In the genomic region with DNA sequence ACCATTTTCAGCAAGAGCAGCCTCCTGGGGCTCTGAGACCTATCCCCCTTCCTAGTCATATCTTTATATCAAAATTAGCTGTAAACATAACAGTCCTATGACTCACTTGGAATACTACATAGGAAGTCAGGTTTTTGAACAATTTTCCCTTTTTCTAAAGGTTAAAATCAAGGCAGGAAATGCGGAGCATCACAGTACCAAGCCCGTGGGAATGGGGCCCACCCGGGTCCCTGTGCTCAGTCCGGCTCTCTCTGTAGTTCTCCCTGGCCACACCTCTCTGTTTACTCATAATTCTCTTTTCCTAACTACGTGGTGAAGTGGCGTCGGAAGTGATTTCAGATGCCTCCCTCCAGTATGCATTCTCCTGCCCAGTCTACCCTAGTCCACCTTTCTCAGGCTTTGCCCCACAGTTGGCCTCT, we compare ENCODE assay signal across 9 cellular contexts.
DNase-seq lines count a peak whose midpoint lies in the region; ATAC-seq, FAIRE-seq and TF ChIP-seq lines count a peak whose summit lies in the region.
"Had no signal": no experiment of that assay in that cellular context is flagged by ENCODE, and none has a peak within 500 bp of the region (broad histone marks: within the 10 kb centered on the region; RNA-seq: fewer than 3 reads in every experiment).

No MANE protein-coding gene starts in this region.

- TF ChIP-seq CTCF in DOHH2 (IDR thresholded peaks at IDR 0.05; ENCODE audit: low read depth, low read length, poor library complexity, severe bottlenecking) (no peak), OCI-LY7 (conservative IDR thresholded peaks at IDR 0.05; ENCODE audit: low read length) (no peak), endothelial cell of umbilical vein (IDR thresholded peaks at IDR 0.05; ENCODE audit: extremely low read depth in 1 of 2, insufficient read depth in 1 of 2, low read depth in 1 of 2, low read length in 2 of 2) (no peak), gastrocnemius medialis (IDR thresholded peaks at IDR 0.05 in 4 of 5, conservative IDR thresholded peaks at IDR 0.05 in 1 of 5) (no peak), GM20000 (IDR thresholded peaks at IDR 0.05; ENCODE audit: extremely low read depth, missing control alignments) (no peak)

- H3F3A ChIP-seq in DOHH2 (ENCODE audit: control insufficient read depth, insufficient read depth) = peaks cover under 1% of the 10 kb centered on the region; the same call in 1 of the 2 replicates

- BruUV-seq in OCI-LY7 (replicated peaks; lab: Mats Ljungman, UMichigan) = no TSS peak
- BruUV-seq in endothelial cell of umbilical vein (replicated peaks; lab: Mats Ljungman, UMichigan) = no TSS peak

- no peak overlapping the region for H3K27ac ChIP-seq in DOHH2 (ENCODE audit: low read depth, low read length)
- no peak overlapping the region for H3K27ac ChIP-seq in OCI-LY7 (ENCODE audit: low read depth, low read length, poor library complexity, severe bottlenecking)
- H3K27ac ChIP-seq in endothelial cell of umbilical vein (ENCODE audit: insufficient read depth, low read depth, low read length) = peak overlapping the region; percentile 79
- peak overlapping the region; percentile 64 to 81 (median 68) for H3K27ac ChIP-seq in gastrocnemius medialis

- FAIRE-seq in endothelial cell of umbilical vein (lab: Jason Lieb, UNC) = peak; percentile 69

- intact Hi-C loops in OCI-LY7 (cut with micrococcal nuclease; ENCODE audit: unreplicated experiment) = no loop called here
- intact Hi-C loops in endothelial cell of umbilical vein (cut with micrococcal nuclease) = loop anchor here (2.0 to 5.0 kb wide), 3 partner anchors 61 to 165 kb away; no protein-coding TSS in a partner anchor
- intact Hi-C loops in gastrocnemius medialis (cut with DNase I; ENCODE audit: low total_unique reads) = no loop called here

- CTCF ChIA-PET in OCI-LY7 (lab: Charles Lee; ENCODE audit: unreplicated experiment) (no interaction called here), endothelial cell of umbilical vein (lab: Charles Lee) (interaction anchor here (1.4 kb wide), 1 partner anchor 21 kb away, joined by 3 read pairs; no protein-coding TSS in a partner anchor)

- TF ChIP-seq POLR2A in endothelial cell of umbilical vein (IDR thresholded peaks at IDR 0.05; ENCODE audit: low read depth, low read length) = no peak
- no peak for TF ChIP-seq POLR2A in gastrocnemius medialis (IDR thresholded peaks at IDR 0.05)

- no peak for DNase-seq in OCI-LY7 (ENCODE audit: low spot score)
- peak; percentile 57 for DNase-seq in endothelial cell of umbilical vein (ENCODE audit: low read depth, low spot score)
- no peak for DNase-seq in gastrocnemius medialis
- DNase-seq in glomerular visceral epithelial cell (ENCODE audit: extremely low spot score) = no peak
- DNase-seq in KBM-7 = no peak
- no peak for DNase-seq in GM20000 (ENCODE audit: low spot score)
- no peak for DNase-seq in mesenteric fat pad (ENCODE audit: low spot score)
- DNase-seq: activated T-cell treated with anti-CD3 and anti-CD28 coated beads, Interleukin-2, amount 50 U/mL, for 24 hours had no signal

- peak overlapping the region; percentile 55 for H3K4me2 ChIP-seq in DOHH2 (ENCODE audit: low read length)
- H3K4me2 ChIP-seq in OCI-LY7 (ENCODE audit: low read length) = no peak overlapping the region
- H3K4me2 ChIP-seq in endothelial cell of umbilical vein (ENCODE audit: insufficient read depth, low read length) = peak overlapping the region; percentile 37

- ATAC-seq in gastrocnemius medialis = no peak

- H3K4me1 ChIP-seq in DOHH2 (ENCODE audit: control insufficient read depth, low read length) (peaks cover 41% of the 10 kb centered on the region), OCI-LY7 (ENCODE audit: insufficient read depth, low read length, poor library complexity, severe bottlenecking) (peaks cover 17% of the 10 kb centered on the region), endothelial cell of umbilical vein (ENCODE audit: control insufficient read depth, extremely low read depth, insufficient read depth, low read length) (peaks cover 68% of the 10 kb centered on the region), gastrocnemius medialis (peaks cover 34 to 37% of the 10 kb centered on the region in 2 donors)

- in situ Hi-C loops in gastrocnemius medialis (cut with MboI; ENCODE audit: low sequenced_read_pairs in 4 of 4) = no loop called here
- in situ Hi-C loops in KBM-7 (cut with MboI; ENCODE audit: low pct_unique_long_range_greater_than_20kb, low sequenced_read_pairs) = no loop called here

- H3K79me2 ChIP-seq in DOHH2 (ENCODE audit: control insufficient read depth, low read length) (no peaks in the 10 kb centered on the region), OCI-LY7 (ENCODE audit: insufficient read depth, low read depth, low read length) (no peaks in the 10 kb centered on the region), endothelial cell of umbilical vein (ENCODE audit: control insufficient read depth, insufficient read depth, low read length) (no peaks in the 10 kb centered on the region)

- H3K9me1 ChIP-seq in endothelial cell of umbilical vein (replicated peaks; ENCODE audit: control insufficient read depth, extremely low read depth, insufficient read depth, low read length) = no peaks in the 10 kb centered on the region

- no peaks in the 10 kb centered on the region for H3K36me3 ChIP-seq in DOHH2 (ENCODE audit: control insufficient read depth, low read length)
- H3K36me3 ChIP-seq in OCI-LY7 (ENCODE audit: insufficient read depth, low read length) = no peaks in the 10 kb centered on the region
- no peaks in the 10 kb centered on the region for H3K36me3 ChIP-seq in endothelial cell of umbilical vein (ENCODE audit: control insufficient read depth in 2 of 2, extremely low read depth in 1 of 2, insufficient read depth in 2 of 2, low read length in 2 of 2)
- no peaks in the 10 kb centered on the region for H3K36me3 ChIP-seq in gastrocnemius medialis

- no peaks in the 10 kb centered on the region for H3K9me2 ChIP-seq in DOHH2 (replicated peaks; ENCODE audit: control insufficient read depth, low read length)
- no peaks in the 10 kb centered on the region for H3K9me2 ChIP-seq in OCI-LY7 (ENCODE audit: insufficient read depth, low read length)

- H3K4me3 ChIP-seq in DOHH2 (ENCODE audit: low read length) (no peak overlapping the region; the same call in 1 of the 2 replicates), OCI-LY7 (ENCODE audit: low read depth, low read length, poor library complexity, severe bottlenecking) (no peak overlapping the region), endothelial cell of umbilical vein (replicated peaks in 1 of 3; ENCODE audit: insufficient read depth in 1 of 3, low read depth in 1 of 3, low read length in 3 of 3) (no peak overlapping the region), gastrocnemius medialis (no peak overlapping the region)

- dilution Hi-C loops in endothelial cell of umbilical vein (cut with MboI; ENCODE audit: extremely low pct_ligation_motif_present, low sequenced_read_pairs) = no loop called here

- H3K27me3 ChIP-seq in DOHH2 (ENCODE audit: control insufficient read depth, low read length) = no peaks in the 10 kb centered on the region
- no peaks in the 10 kb centered on the region for H3K27me3 ChIP-seq in endothelial cell of umbilical vein (ENCODE audit: control insufficient read depth in 2 of 2, insufficient read depth in 2 of 2, low read length in 2 of 2)
- H3K27me3 ChIP-seq in gastrocnemius medialis = no peaks in the 10 kb centered on the region

- H3K9ac ChIP-seq in endothelial cell of umbilical vein (replicated peaks; ENCODE audit: extremely low read depth, insufficient read depth, low read length) = peak overlapping the region; percentile 46

- POLR2A ChIA-PET in OCI-LY7 (lab: Charles Lee) = interaction anchor here (0.6 to 2.9 kb wide), 9 partner anchors 10 to 293 kb away, joined by 3 to 10 read pairs (median 3); a partner anchor contains a TSS
- POLR2A ChIA-PET in endothelial cell of umbilical vein (lab: Charles Lee) = interaction anchor here (0.9 kb wide), 1 partner anchor 195 kb away, joined by 3 read pairs; a partner anchor contains a TSS

- H4K20me1 ChIP-seq in DOHH2 (ENCODE audit: control insufficient read depth, insufficient read depth, low read depth, low read length) (no peaks in the 10 kb centered on the region), OCI-LY7 (ENCODE audit: insufficient read depth, low read length) (no peaks in the 10 kb centered on the region), endothelial cell of umbilical vein (replicated peaks; ENCODE audit: control insufficient read depth, extremely low read depth, insufficient read depth, low read length) (no peaks in the 10 kb centered on the region)

- H3K9me3 ChIP-seq in DOHH2 (ENCODE audit: control insufficient read depth, insufficient read depth, low read length) = no peaks in the 10 kb centered on the region
- H3K9me3 ChIP-seq in OCI-LY7 (ENCODE audit: low read length) = no peaks in the 10 kb centered on the region
- H3K9me3 ChIP-seq in endothelial cell of umbilical vein (replicated peaks; ENCODE audit: control insufficient read depth, insufficient read depth, low read length) = no peaks in the 10 kb centered on the region
- no peaks in the 10 kb centered on the region for H3K9me3 ChIP-seq in gastrocnemius medialis

- peak overlapping the region; percentile 75 for H2AFZ ChIP-seq in OCI-LY7 (ENCODE audit: low read length)
- H2AFZ ChIP-seq in endothelial cell of umbilical vein (ENCODE audit: low read depth, low read length) = peak overlapping the region; percentile 10

TF ChIP-seq in endothelial cell of umbilical vein, 7 proteins besides CTCF, POLR2A, EP300 and RAD21:
- TF ChIP-seq MYC (IDR thresholded peaks at IDR 0.05; ENCODE audit: low read depth, low read length) (no peak), POLR2AphosphoS5 (IDR thresholded peaks at IDR 0.05; ENCODE audit: insufficient read depth, low read depth, low read length) (no peak), GATA2 (IDR thresholded peaks at IDR 0.05; ENCODE audit: insufficient read depth, insufficient read length, low read depth, low read length) (peak; percentile 83), FOS (IDR thresholded peaks at IDR 0.05; ENCODE audit: borderline replicate concordance, insufficient read depth, low read length) (peak; percentile 57), JUN (IDR thresholded peaks at IDR 0.05; ENCODE audit: borderline replicate concordance, insufficient read depth, insufficient read length, low read depth) (peak; percentile 76), EZH2 (IDR thresholded peaks at IDR 0.05; ENCODE audit: borderline replicate concordance, low read depth, low read length, severe bottlenecking) (no peak)
- TF ChIP-seq, protein P1, sequence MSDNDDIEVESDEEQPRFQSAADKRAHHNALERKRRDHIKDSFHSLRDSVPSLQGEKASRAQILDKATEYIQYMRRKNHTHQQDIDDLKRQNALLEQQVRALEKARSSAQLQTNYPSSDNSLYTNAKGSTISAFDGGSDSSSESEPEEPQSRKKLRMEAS (IDR thresholded peaks at IDR 0.05; ENCODE audit: insufficient read depth, insufficient read length) = no peak

Comparison
In these comparisons a context has a peak if more than half of its experiments do, and no peak if none do; other contexts are left out.
1. H3K27ac ChIP-seq: peak in endothelial cell of umbilical vein (single experiment) and gastrocnemius medialis (4 of 4); none in DOHH2 (single experiment) and OCI-LY7 (single experiment).